ENCODE assay signal across 2 cellular contexts in genomic region chr6:33862536-33862935, GRCh38.
TF ChIP-seq lines count a peak whose summit lies in the region.

No MANE protein-coding gene starts in this region.

TF ChIP-seq in WTC11, 78 proteins besides CTCF, POLR2A, EP300 and RAD21 (continued from another document):
- peak; percentile 56; the same call in 1 of the 2 replicates for TF ChIP-seq USF2 (CRISPR knock-in tag; IDR thresholded peaks at IDR 0.05)
TF ChIP-seq in WTC11: peak in this region for 1.

TF ChIP-seq in H1, 55 proteins besides CTCF, POLR2A, EP300 and RAD21:
- TF ChIP-seq ATF3 (IDR thresholded peaks at IDR 0.05; ENCODE audit: insufficient read depth, low read depth, low read length) (no peak), USF2 (IDR thresholded peaks at IDR 0.05; ENCODE audit: low read length) (0 out of 2 replicates have a peak, but pooled peaks have one; percentile 18)
